In the genomic region with DNA sequence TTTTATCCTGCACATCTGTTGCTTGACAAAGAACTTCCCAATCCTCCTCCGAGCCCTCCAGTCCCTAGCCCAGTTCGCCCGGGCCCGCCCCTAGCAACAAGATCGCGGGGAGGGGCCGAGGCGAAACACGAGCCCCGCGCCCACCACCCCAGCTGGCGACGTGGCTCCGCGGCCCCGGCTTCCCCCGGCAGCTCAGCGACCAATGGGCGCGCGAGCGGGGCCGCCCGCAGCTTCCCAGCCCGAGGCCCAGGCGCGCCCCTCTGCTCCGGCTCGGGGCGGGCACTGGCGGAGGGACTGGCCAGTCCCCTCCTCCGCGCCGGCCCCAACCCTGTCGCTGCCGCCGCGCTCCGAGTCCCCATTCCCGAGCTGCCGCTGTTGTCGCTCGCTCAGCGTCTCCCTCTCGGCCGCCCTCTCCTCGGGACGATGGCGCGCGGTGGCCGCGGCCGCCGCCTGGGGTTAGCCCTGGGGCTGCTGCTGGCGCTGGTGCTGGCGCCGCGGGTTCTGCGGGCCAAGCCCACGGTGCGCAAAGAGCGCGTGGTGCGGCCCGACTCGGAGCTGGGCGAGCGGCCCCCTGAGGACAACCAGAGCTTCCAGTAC, we compare ENCODE assay signal across 7 cellular contexts. TPM values are rescaled to one million over a fixed set of nuclear protein-coding genes. Genes with fewer than 3 reads are reported as not detected.
DNase-seq lines count a peak whose midpoint lies in the region; ATAC-seq and TF ChIP-seq lines count a peak whose summit lies in the region.

Gene RCN1 (plus strand): TSS at position 301 of the 597 bp plus-strand sequence. CDS start 123 bp downstream, at position 424.

- H3K4me1 ChIP-seq in HCT116 (ENCODE audit: control insufficient read depth in 1 of 2, insufficient read depth in 2 of 2, low read length in 2 of 2), result peaks cover 27 to 49% of the 10 kb centered on the region in 2 experiments

- peak within 1 kb of the TSS; percentile 93 for H3K27ac ChIP-seq in HCT116 (ENCODE audit: low read depth, low read length)

- POLR2A ChIA-PET in HCT116 (lab: Charles Lee), result interaction anchor here (0.6 to 1.5 kb wide), 3 partner anchors 8 to 74 kb away, joined by 3 to 6 read pairs (median 3); no protein-coding TSS in a partner anchor
- POLR2A ChIA-PET in WTC11 (lab: Charles Lee), result interaction anchor here (0.6 to 1.2 kb wide), 5 partner anchors 9 to 281 kb away, joined by 3 to 4 read pairs (median 3); no protein-coding TSS in a partner anchor

- TF ChIP-seq RAD21 in HCT116 (IDR thresholded peaks at IDR 0.05; ENCODE audit: low read depth), result no peak

- TF ChIP-seq POLR2A in HCT116 (IDR thresholded peaks at IDR 0.05; ENCODE audit: borderline replicate concordance, extremely low read depth, insufficient read depth, insufficient read length) (peak; percentile 59), NB4 (IDR thresholded peaks at IDR 0.05; ENCODE audit: extremely low read depth, insufficient read length) (peak; percentile 14)

- H4K20me1 ChIP-seq in HCT116 (ENCODE audit: insufficient read depth), result no peaks in the 10 kb centered on the region

- CTCF ChIA-PET in HCT116 (lab: Charles Lee) (no interaction called here), WTC11 (lab: Charles Lee) (interaction anchor here (0.9 to 1.5 kb wide), 4 partner anchors 17 to 85 kb away, joined by 3 to 4 read pairs (median 3); no protein-coding TSS in a partner anchor)

- H3K9me3 Mint-ChIP-seq in WTC11, result peaks cover 7% of the 10 kb centered on the region

- H3K27me3 ChIP-seq in HCT116 (ENCODE audit: insufficient read depth, low read length), result no peaks in the 10 kb centered on the region

- peaks cover 16% of the 10 kb centered on the region for H3K27me3 Mint-ChIP-seq in WTC11 (ENCODE audit: low read depth)

- H3K79me2 ChIP-seq in HCT116 (ENCODE audit: insufficient read depth, low read length), result peaks cover 45% of the 10 kb centered on the region

- H3K4me3 ChIP-seq in GM12875 (ENCODE audit: low read depth, low read length) (peak within 1 kb of the TSS; percentile 89), HCT116 (replicated peaks in 1 of 2; ENCODE audit: low read depth in 1 of 2, low read length in 2 of 2) (peak within 1 kb of the TSS; percentile 50 to 80), NB4 (ENCODE audit: low read depth, low read length) (peak within 1 kb of the TSS; percentile 67)

- RAD21 ChIA-PET in HCT116 (lab: Charles Lee; ENCODE audit: low non-redundant PET in 1 of 2, low total read pairs in 2 of 2, uncharacterized antibody in 2 of 2, unreplicated experiment in 2 of 2), result no interaction called here

- intact Hi-C loops in HCT116 (cut with micrococcal nuclease), result no loop called here

- BruUV-seq in HCT116 (replicated peaks; lab: Mats Ljungman, UMichigan), result no TSS peak

- peak within 1 kb of the TSS; percentile 82 for H3K4me3 Mint-ChIP-seq in WTC11

- peak within 1 kb of the TSS; percentile 26 for H2AFZ ChIP-seq in HCT116 (ENCODE audit: low read depth, low read length, poor library complexity, severe bottlenecking)

- H3K4me2 ChIP-seq in HCT116 (ENCODE audit: low read length), result peak within 1 kb of the TSS; percentile 90

- TF ChIP-seq CTCF in GM12875 (IDR thresholded peaks at IDR 0.05; ENCODE audit: borderline replicate concordance, insufficient read depth, low read depth, low read length) (no peak), HCT116 (IDR thresholded peaks at IDR 0.05 in 2 of 3, conservative IDR thresholded peaks at IDR 0.05 in 1 of 3; ENCODE audit: borderline replicate concordance in 1 of 3, insufficient read depth in 1 of 3, low read depth in 2 of 3, low read length in 2 of 3) (no peak), NB4 (IDR thresholded peaks at IDR 0.05; ENCODE audit: low read depth, low read length) (no peak), WTC11 (IDR thresholded peaks at IDR 0.05) (no peak)

- ATAC-seq in HCT116 (peak; percentile 77), WTC11 (peak; percentile 92)

- no peak for DNase-seq in HCT116 (ENCODE audit: low read depth, low spot score)
- peak; percentile 85 for DNase-seq in NB4 (ENCODE audit: low read depth)
- DNase-seq in WTC11 (ENCODE audit: low spot score), result peak; percentile 85
- DNase-seq in cerebellar cortex (ENCODE audit: low spot score), result peak; percentile 48
- peak; percentile 97 for DNase-seq in islet precursor cell
- DNase-seq in stimulated activated CD4-positive, alpha-beta T cell treated with anti-CD3 and anti-CD28 coated beads, Interleukin-12 subunit alpha, Interleukin-12 subunit beta, amount 100 ng/mL, for 24 hours (ENCODE audit: low read depth in 2 of 2), result peak; percentile 3 to 35

- H3K4me1 Mint-ChIP-seq in WTC11, result peaks cover 40% of the 10 kb centered on the region

- no peaks in the 10 kb centered on the region for H3K9me3 ChIP-seq in HCT116 (ENCODE audit: control insufficient read depth in 1 of 2, insufficient read depth in 1 of 2, low read depth in 1 of 2, low read length in 2 of 2)

- peak within 1 kb of the TSS; percentile 49 for H3K27ac Mint-ChIP-seq in WTC11

- peaks cover 15% of the 10 kb centered on the region for H3K36me3 Mint-ChIP-seq in WTC11

- H3K36me3 ChIP-seq in HCT116 (ENCODE audit: control insufficient read depth in 1 of 2, insufficient read depth in 2 of 2, low read length in 2 of 2), result no peaks in the 10 kb centered on the region

- peak within 1 kb of the TSS; percentile 91 for H3K9ac ChIP-seq in HCT116 (ENCODE audit: low read length)

- H3K9me2 ChIP-seq in HCT116 (ENCODE audit: insufficient read depth), result no peaks in the 10 kb centered on the region

TF ChIP-seq in HCT116, 20 proteins besides CTCF, POLR2A, EP300 and RAD21:
- TF ChIP-seq POLR2AphosphoS5 (IDR thresholded peaks at IDR 0.05; ENCODE audit: low read depth, low read length), result peak; percentile 29; the same call in 1 of the 2 replicates
- TF ChIP-seq SP1 (IDR thresholded peaks at IDR 0.05; ENCODE audit: low read depth), result no peak
- TF ChIP-seq, protein P1, sequence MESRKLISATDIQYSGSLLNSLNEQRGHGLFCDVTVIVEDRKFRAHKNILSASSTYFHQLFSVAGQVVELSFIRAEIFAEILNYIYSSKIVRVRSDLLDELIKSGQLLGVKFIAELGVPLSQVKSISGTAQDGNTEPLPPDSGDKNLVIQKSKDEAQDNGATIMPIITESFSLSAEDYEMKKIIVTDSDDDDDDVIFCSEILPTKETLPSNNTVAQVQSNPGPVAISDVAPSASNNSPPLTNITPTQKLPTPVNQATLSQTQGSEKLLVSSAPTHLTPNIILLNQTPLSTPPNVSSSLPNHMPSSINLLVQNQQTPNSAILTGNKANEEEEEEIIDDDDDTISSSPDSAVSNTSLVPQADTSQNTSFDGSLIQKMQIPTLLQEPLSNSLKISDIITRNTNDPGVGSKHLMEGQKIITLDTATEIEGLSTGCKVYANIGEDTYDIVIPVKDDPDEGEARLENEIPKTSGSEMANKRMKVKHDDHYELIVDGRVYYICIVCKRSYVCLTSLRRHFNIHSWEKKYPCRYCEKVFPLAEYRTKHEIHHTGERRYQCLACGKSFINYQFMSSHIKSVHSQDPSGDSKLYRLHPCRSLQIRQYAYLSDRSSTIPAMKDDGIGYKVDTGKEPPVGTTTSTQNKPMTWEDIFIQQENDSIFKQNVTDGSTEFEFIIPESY (IDR thresholded peaks at IDR 0.05; ENCODE audit: extremely low read depth, insufficient replicate concordance, low read length), result no peak
- TF ChIP-seq EGR1 (IDR thresholded peaks at IDR 0.05; ENCODE audit: low read depth), result no peak
- no peak for TF ChIP-seq SIN3A (IDR thresholded peaks at IDR 0.05; ENCODE audit: low read depth)
- TF ChIP-seq EZH2phosphoT487 (IDR thresholded peaks at IDR 0.05; ENCODE audit: borderline replicate concordance), result no peak

TF ChIP-seq in WTC11, 78 proteins besides CTCF, POLR2A, EP300 and RAD21 (continues in another document):
- TF ChIP-seq IRF1 (CRISPR knock-in tag; IDR thresholded peaks at IDR 0.05) (0 out of 2 replicates have a peak, but pooled peaks have one; percentile 19), E2F5 (CRISPR knock-in tag; IDR thresholded peaks at IDR 0.05) (peak; percentile 55; the same call in 1 of the 2 replicates), NFYB (CRISPR knock-in tag; conservative IDR thresholded peaks at IDR 0.05; ENCODE audit: low read depth) (peak; percentile 32; the same call in 1 of the 2 replicates), JAZF1 (CRISPR knock-in tag; IDR thresholded peaks at IDR 0.05) (no peak), ETV6 (CRISPR knock-in tag; IDR thresholded peaks at IDR 0.05) (peak; percentile 96), ZNF138 (CRISPR knock-in tag; conservative IDR thresholded peaks at IDR 0.05) (peak; percentile 77; the same call in 1 of the 2 replicates), EMX1 (CRISPR knock-in tag; IDR thresholded peaks at IDR 0.05) (no peak), CREM (CRISPR knock-in tag; IDR thresholded peaks at IDR 0.05) (peak; percentile 54; the same call in 1 of the 2 replicates), ATF1 (CRISPR knock-in tag; IDR thresholded peaks at IDR 0.05) (0 out of 2 replicates have a peak, but pooled peaks have one; percentile 31), JUN (CRISPR knock-in tag; IDR thresholded peaks at IDR 0.05) (0 out of 2 replicates have a peak, but pooled peaks have one; percentile 17), NR3C1 (CRISPR knock-in tag; conservative IDR thresholded peaks at IDR 0.05; ENCODE audit: low read depth) (peak; percentile 79; the same call in 1 of the 2 replicates), ELF4 (CRISPR knock-in tag; IDR thresholded peaks at IDR 0.05; ENCODE audit: low read depth) (0 out of 2 replicates have a peak, but pooled peaks have one; percentile 16), OVOL2 (CRISPR knock-in tag; IDR thresholded peaks at IDR 0.05; ENCODE audit: borderline replicate concordance) (no peak), FOXP1 (CRISPR knock-in tag; IDR thresholded peaks at IDR 0.05; ENCODE audit: borderline replicate concordance) (peak; percentile 32; the same call in 1 of the 2 replicates)

RNA-seq across cellular contexts. Expression of gene RCN1, which starts in this region (rescaled TPM):
- 99.8 TPM for total RNA-seq in HCT116 (2021; ENCODE audit: unreplicated experiment)
- 101 and 108 TPM in 2 replicates for polyA plus RNA-seq in HCT116 (2012)
- total RNA-seq in WTC11 (2021), result 96.2 to 111 TPM (median 105 TPM) in 3 replicates
